In genomic region chr11:65857500-65858353, GRCh38 we compare ENCODE assay signal across 8 cellular contexts. TPM values are rescaled to one million over a fixed set of nuclear protein-coding genes. Genes with fewer than 3 reads are reported as not detected.
DNase-seq lines count a peak whose midpoint lies in the region; ATAC-seq, FAIRE-seq and TF ChIP-seq lines count a peak whose summit lies in the region.

TSS of gene CFL1 (minus strand) at chr11:65858180. CDS start at chr11:65858099, 81 bp downstream.

- peak; percentile 92 for FAIRE-seq in GM12892 (lab: Jason Lieb, UNC)

- peaks cover 47% of the 10 kb centered on the region for H3K36me3 ChIP-seq in right atrium auricular region
- H3K36me3 ChIP-seq in uterus, result no peaks in the 10 kb centered on the region

- no peaks in the 10 kb centered on the region for H3K9me3 Mint-ChIP-seq in T-helper 2 cell treated with Interferon-gamma antibody and Interleukin-4, amounts not matched to agents 5 μg/mL and 100 μg/mL, for 36 hours

- ATAC-seq in HG02870 (IDR thresholded peaks at IDR 0.05; ENCODE audit: unreplicated experiment), result peak; percentile 44

- H3K27me3 Mint-ChIP-seq in T-helper 2 cell treated with Interferon-gamma antibody and Interleukin-4, amounts not matched to agents 5 μg/mL and 100 μg/mL, for 36 hours (ENCODE audit: low read depth), result no peaks in the 10 kb centered on the region

- DNase-seq in GM12892 (ENCODE audit: insufficient read length), result peak; percentile 78
- peak; percentile 83 for DNase-seq in NCI-H1694 (lab: John Stamatoyannopoulos, UW)
- peak; percentile 99 for DNase-seq in T-helper 2 cell treated with Interferon-gamma antibody and Interleukin-4, amounts not matched to agents 5 μg/mL and 100 μg/mL, for 36 hours (ENCODE audit: low spot score)
- DNase-seq in anterior cingulate cortex (lab: John Stamatoyannopoulos, UW), result peak; percentile 40 to 99 (median 97)
- peak; percentile 99 for DNase-seq in right atrium auricular region (ENCODE audit: low spot score)
- peak; percentile 97 for DNase-seq in putamen (ENCODE audit: low spot score)
- DNase-seq in uterus, result peak; percentile 98

- peaks cover 47% of the 10 kb centered on the region for H3K4me1 Mint-ChIP-seq in T-helper 2 cell treated with Interferon-gamma antibody and Interleukin-4, amounts not matched to agents 5 μg/mL and 100 μg/mL, for 36 hours (ENCODE audit: low read depth)

- H3K4me1 ChIP-seq in right atrium auricular region (peaks cover 0 to 54% of the 10 kb centered on the region in 2 donors), uterus (peaks cover 7 to 13% of the 10 kb centered on the region in 2 donors)

- H3K4me3 ChIP-seq in right atrium auricular region (peak within 1 kb of the TSS; percentile 98 to 100), uterus (peak within 1 kb of the TSS; percentile 92 to 99)

- H3K4me3 Mint-ChIP-seq in T-helper 2 cell treated with Interferon-gamma antibody and Interleukin-4, amounts not matched to agents 5 μg/mL and 100 μg/mL, for 36 hours, result peak within 1 kb of the TSS; percentile 91

- intact Hi-C loops in uterus (cut with DNase I; ENCODE audit: low total_unique reads), result no loop called here

- H3K36me3 Mint-ChIP-seq in T-helper 2 cell treated with Interferon-gamma antibody and Interleukin-4, amounts not matched to agents 5 μg/mL and 100 μg/mL, for 36 hours (ENCODE audit: low read depth), result peaks cover 56% of the 10 kb centered on the region

- H3K27ac Mint-ChIP-seq in T-helper 2 cell treated with Interferon-gamma antibody and Interleukin-4, amounts not matched to agents 5 μg/mL and 100 μg/mL, for 36 hours, result peak within 1 kb of the TSS; percentile 98

- H3K27ac ChIP-seq in right atrium auricular region, result peak within 1 kb of the TSS; percentile 96
- peak within 1 kb of the TSS; percentile 98 to 99 for H3K27ac ChIP-seq in uterus

- H3K9me3 ChIP-seq in right atrium auricular region (no peaks in the 10 kb centered on the region), uterus (no peaks in the 10 kb centered on the region)

- TF ChIP-seq CTCF in right atrium auricular region (IDR thresholded peaks at IDR 0.05), result peak in 1 of 2 donors; percentile 10
- TF ChIP-seq CTCF in uterus (IDR thresholded peaks at IDR 0.05), result peak in 2 of 4 experiments; percentile 16 to 25

- TF ChIP-seq POLR2A in GM12892 (IDR thresholded peaks at IDR 0.05; ENCODE audit: low read depth, low read length), result peak; percentile 100
- TF ChIP-seq POLR2A in uterus (IDR thresholded peaks at IDR 0.05), result peak; percentile 89 to 98

- no peaks in the 10 kb centered on the region for H3K27me3 ChIP-seq in right atrium auricular region
- H3K27me3 ChIP-seq in uterus, result no peaks in the 10 kb centered on the region

RNA-seq across cellular contexts. Expression of gene CFL1, which starts in this region (rescaled TPM):
- 777 TPM for polyA plus RNA-seq in GM12892 (2012; ENCODE audit: missing spikeins)
- total RNA-seq in right atrium auricular region (100 to 1,000 TPM; 365 to 493 TPM), uterus (100 to 1,000 TPM; 227 to 514 (median 399) TPM)

Comparison
In these comparisons a context has a peak if more than half of its experiments do, and no peak if none do; other contexts are left out.
1. Peak in every context shown above with its lines: DNase-seq, ATAC-seq, H3K4me3 ChIP-seq and H3K27ac ChIP-seq.